ENCODE assay signal across 18 cellular contexts in genomic region chr10:131431541-131431940, GRCh38.
"Had no signal": no experiment of that assay in that cellular context is flagged by ENCODE, and none has a peak within 500 bp of the region (broad histone marks: within the 10 kb centered on the region; RNA-seq: fewer than 3 reads in every experiment).

No MANE protein-coding gene starts in this region.

- H3K9me3 Mint-ChIP-seq: activated CD8-positive, alpha-beta T cell treated with anti-CD3 and anti-CD28 coated beads for 36 hours; activated naive CD8-positive, alpha-beta T cell treated with anti-CD3 and anti-CD28 coated beads for 36 hours; stimulated activated naive B cell treated with anti-CD40 and anti-IgM and Interleukin-4, amounts not matched to agents 10 μg/mL and 1 μg/mL and 100 μg/mL, for 72 hours had no signal

- ATAC-seq: activated CD8-positive, alpha-beta T cell treated with anti-CD3 and anti-CD28 coated beads for 36 hours; body of pancreas; left lobe of liver; mucosa of descending colon; naive thymus-derived CD4-positive, alpha-beta T cell; stimulated activated naive B cell treated with anti-CD40 and anti-IgM and Interleukin-4, amounts not matched to agents 10 μg/mL and 1 μg/mL and 100 μg/mL, for 72 hours; WTC11 had no signal

- H3K36me3 Mint-ChIP-seq: activated naive CD8-positive, alpha-beta T cell treated with anti-CD3 and anti-CD28 coated beads for 36 hours; naive thymus-derived CD4-positive, alpha-beta T cell; stimulated activated naive B cell treated with anti-CD40 and anti-IgM and Interleukin-4, amounts not matched to agents 10 μg/mL and 1 μg/mL and 100 μg/mL, for 72 hours had no signal

- H3K4me1 Mint-ChIP-seq: activated naive CD8-positive, alpha-beta T cell treated with anti-CD3 and anti-CD28 coated beads for 36 hours; naive thymus-derived CD4-positive, alpha-beta T cell; stimulated activated naive B cell treated with anti-CD40 and anti-IgM and Interleukin-4, amounts not matched to agents 10 μg/mL and 1 μg/mL and 100 μg/mL, for 72 hours; WTC11 had no signal

- DNase-seq: activated CD4-positive, alpha-beta T cell treated with anti-CD3 and anti-CD28 coated beads for 4 hours; activated CD8-positive, alpha-beta memory T cell treated with anti-CD3 and anti-CD28 coated beads, Interleukin-2, amount 50 U/mL, for 4 hours; activated CD8-positive, alpha-beta T cell treated with anti-CD3 and anti-CD28 coated beads for 36 hours; activated gamma-delta T cell; activated naive CD8-positive, alpha-beta T cell treated with anti-CD3 and anti-CD28 coated beads for 36 hours; activated T-cell treated with anti-CD3 and anti-CD28 coated beads, Interleukin-2, amount 50 U/mL, for 48 hours; amygdala; central memory CD4-positive, alpha-beta T cell; esophagus squamous epithelium; islet precursor cell; mucosa of descending colon; naive thymus-derived CD4-positive, alpha-beta T cell; stimulated activated CD4-positive, alpha-beta T cell treated with anti-CD3 and anti-CD28 coated beads, Interleukin-15, amount 100 ng/mL, for 24 hours; stimulated activated CD4-positive, alpha-beta T cell treated with anti-CD3 and anti-CD28 coated beads, Interleukin-4, amount 100 ng/mL, for 1 hour; stimulated activated naive B cell treated with anti-CD40 and anti-IgM and Interleukin-4, amounts not matched to agents 10 μg/mL and 1 μg/mL and 100 μg/mL, for 72 hours had no signal

- H3K4me3 Mint-ChIP-seq: activated CD8-positive, alpha-beta T cell treated with anti-CD3 and anti-CD28 coated beads for 36 hours; activated naive CD8-positive, alpha-beta T cell treated with anti-CD3 and anti-CD28 coated beads for 36 hours; naive thymus-derived CD4-positive, alpha-beta T cell; stimulated activated naive B cell treated with anti-CD40 and anti-IgM and Interleukin-4, amounts not matched to agents 10 μg/mL and 1 μg/mL and 100 μg/mL, for 72 hours; WTC11 had no signal

- H3K27ac Mint-ChIP-seq: activated CD8-positive, alpha-beta T cell treated with anti-CD3 and anti-CD28 coated beads for 36 hours; activated naive CD8-positive, alpha-beta T cell treated with anti-CD3 and anti-CD28 coated beads for 36 hours; naive thymus-derived CD4-positive, alpha-beta T cell; stimulated activated naive B cell treated with anti-CD40 and anti-IgM and Interleukin-4, amounts not matched to agents 10 μg/mL and 1 μg/mL and 100 μg/mL, for 72 hours; WTC11 had no signal
